Comparison of ENCODE assay signal across 1 cellular context in genomic region chrX:22126311-22126710, GRCh38.
TF ChIP-seq lines count a peak whose summit lies in the region.

No MANE protein-coding gene starts in this region.

TF ChIP-seq in WTC11, 78 proteins besides CTCF, POLR2A, EP300 and RAD21 (continued from another document):
- TF ChIP-seq USF2 (CRISPR knock-in tag; IDR thresholded peaks at IDR 0.05): no peak
- no peak for TF ChIP-seq SMAD4 (CRISPR knock-in tag; IDR thresholded peaks at IDR 0.05)
- TF ChIP-seq ATF1 (CRISPR knock-in tag; IDR thresholded peaks at IDR 0.05): no peak
- TF ChIP-seq, protein P1, sequence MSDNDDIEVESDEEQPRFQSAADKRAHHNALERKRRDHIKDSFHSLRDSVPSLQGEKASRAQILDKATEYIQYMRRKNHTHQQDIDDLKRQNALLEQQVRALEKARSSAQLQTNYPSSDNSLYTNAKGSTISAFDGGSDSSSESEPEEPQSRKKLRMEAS (CRISPR knock-in tag; IDR thresholded peaks at IDR 0.05): no peak
- TF ChIP-seq, protein P2, sequence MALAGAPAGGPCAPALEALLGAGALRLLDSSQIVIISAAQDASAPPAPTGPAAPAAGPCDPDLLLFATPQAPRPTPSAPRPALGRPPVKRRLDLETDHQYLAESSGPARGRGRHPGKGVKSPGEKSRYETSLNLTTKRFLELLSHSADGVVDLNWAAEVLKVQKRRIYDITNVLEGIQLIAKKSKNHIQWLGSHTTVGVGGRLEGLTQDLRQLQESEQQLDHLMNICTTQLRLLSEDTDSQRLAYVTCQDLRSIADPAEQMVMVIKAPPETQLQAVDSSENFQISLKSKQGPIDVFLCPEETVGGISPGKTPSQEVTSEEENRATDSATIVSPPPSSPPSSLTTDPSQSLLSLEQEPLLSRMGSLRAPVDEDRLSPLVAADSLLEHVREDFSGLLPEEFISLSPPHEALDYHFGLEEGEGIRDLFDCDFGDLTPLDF (CRISPR knock-in tag; IDR thresholded peaks at IDR 0.05): no peak
- TF ChIP-seq, protein P3, sequence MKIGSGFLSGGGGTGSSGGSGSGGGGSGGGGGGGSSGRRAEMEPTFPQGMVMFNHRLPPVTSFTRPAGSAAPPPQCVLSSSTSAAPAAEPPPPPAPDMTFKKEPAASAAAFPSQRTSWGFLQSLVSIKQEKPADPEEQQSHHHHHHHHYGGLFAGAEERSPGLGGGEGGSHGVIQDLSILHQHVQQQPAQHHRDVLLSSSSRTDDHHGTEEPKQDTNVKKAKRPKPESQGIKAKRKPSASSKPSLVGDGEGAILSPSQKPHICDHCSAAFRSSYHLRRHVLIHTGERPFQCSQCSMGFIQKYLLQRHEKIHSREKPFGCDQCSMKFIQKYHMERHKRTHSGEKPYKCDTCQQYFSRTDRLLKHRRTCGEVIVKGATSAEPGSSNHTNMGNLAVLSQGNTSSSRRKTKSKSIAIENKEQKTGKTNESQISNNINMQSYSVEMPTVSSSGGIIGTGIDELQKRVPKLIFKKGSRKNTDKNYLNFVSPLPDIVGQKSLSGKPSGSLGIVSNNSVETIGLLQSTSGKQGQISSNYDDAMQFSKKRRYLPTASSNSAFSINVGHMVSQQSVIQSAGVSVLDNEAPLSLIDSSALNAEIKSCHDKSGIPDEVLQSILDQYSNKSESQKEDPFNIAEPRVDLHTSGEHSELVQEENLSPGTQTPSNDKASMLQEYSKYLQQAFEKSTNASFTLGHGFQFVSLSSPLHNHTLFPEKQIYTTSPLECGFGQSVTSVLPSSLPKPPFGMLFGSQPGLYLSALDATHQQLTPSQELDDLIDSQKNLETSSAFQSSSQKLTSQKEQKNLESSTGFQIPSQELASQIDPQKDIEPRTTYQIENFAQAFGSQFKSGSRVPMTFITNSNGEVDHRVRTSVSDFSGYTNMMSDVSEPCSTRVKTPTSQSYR (CRISPR knock-in tag; IDR thresholded peaks at IDR 0.05): no peak
- TF ChIP-seq NFATC4 (CRISPR knock-in tag; IDR thresholded peaks at IDR 0.05): no peak
- no peak for TF ChIP-seq KAT7 (CRISPR knock-in tag; IDR thresholded peaks at IDR 0.05; ENCODE audit: borderline replicate concordance)
- TF ChIP-seq, protein P4, sequence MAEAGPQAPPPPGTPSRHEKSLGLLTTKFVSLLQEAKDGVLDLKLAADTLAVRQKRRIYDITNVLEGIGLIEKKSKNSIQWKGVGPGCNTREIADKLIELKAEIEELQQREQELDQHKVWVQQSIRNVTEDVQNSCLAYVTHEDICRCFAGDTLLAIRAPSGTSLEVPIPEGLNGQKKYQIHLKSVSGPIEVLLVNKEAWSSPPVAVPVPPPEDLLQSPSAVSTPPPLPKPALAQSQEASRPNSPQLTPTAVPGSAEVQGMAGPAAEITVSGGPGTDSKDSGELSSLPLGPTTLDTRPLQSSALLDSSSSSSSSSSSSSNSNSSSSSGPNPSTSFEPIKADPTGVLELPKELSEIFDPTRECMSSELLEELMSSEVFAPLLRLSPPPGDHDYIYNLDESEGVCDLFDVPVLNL (CRISPR knock-in tag; IDR thresholded peaks at IDR 0.05; ENCODE audit: borderline replicate concordance, low read depth): no peak
- no peak for TF ChIP-seq CBFB (CRISPR knock-in tag; IDR thresholded peaks at IDR 0.05; ENCODE audit: low read depth)
TF ChIP-seq in WTC11: peak in this region for 0.
